Comparison of ENCODE assay signal across 23 cellular contexts in the genomic region with DNA sequence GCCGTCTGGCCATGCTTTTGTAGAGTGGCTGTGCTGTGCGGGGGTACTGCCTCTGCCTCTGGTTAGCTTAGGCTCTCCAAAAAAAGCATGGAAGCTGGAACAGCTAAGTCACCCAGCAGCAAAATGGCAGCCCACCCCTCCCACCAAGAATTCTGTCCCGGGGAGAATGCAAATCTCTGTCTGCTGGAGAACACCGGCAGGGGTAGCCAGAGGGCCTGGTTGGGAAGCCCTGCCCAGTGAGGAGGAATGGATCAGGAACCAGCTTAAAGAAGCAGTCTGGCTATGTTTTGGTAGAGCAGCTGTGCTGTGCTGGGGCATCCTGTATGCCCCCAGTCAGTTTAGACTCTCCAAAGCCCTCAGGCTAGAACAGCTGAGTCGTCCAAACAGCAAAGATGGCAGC. TPM values are rescaled to one million over a fixed set of nuclear protein-coding genes. Genes with fewer than 3 reads are reported as not detected.
DNase-seq lines count a peak whose midpoint lies in the region; ATAC-seq and TF ChIP-seq lines count a peak whose summit lies in the region.
"Had no signal": no experiment of that assay in that cellular context is flagged by ENCODE, and none has a peak within 500 bp of the region (broad histone marks: within the 10 kb centered on the region; RNA-seq: fewer than 3 reads in every experiment).

No MANE protein-coding gene starts in this region.

- H3K4me1 ChIP-seq in SJCRH30 (no peaks in the 10 kb centered on the region), foreskin keratinocyte (no peaks in the 10 kb centered on the region), osteoblast (ENCODE audit: insufficient read depth, low read length) (no peaks in the 10 kb centered on the region)

- H3K4me2 ChIP-seq in osteoblast (ENCODE audit: insufficient read depth, low read length), result no peak overlapping the region
- H3K4me2 ChIP-seq: PC-9 had no signal

- H3K36me3 ChIP-seq in H7 (replicated peaks; ENCODE audit: control insufficient read depth, insufficient read depth, low read length) (no peaks in the 10 kb centered on the region), SJCRH30 (no peaks in the 10 kb centered on the region), osteoblast (ENCODE audit: insufficient read depth, low read length) (no peaks in the 10 kb centered on the region), brain microvascular endothelial cell (replicated peaks) (no peaks in the 10 kb centered on the region)
- H3K36me3 ChIP-seq: MG63 had no signal

- H3K9me3 ChIP-seq in SJCRH30 (replicated peaks) (no peaks in the 10 kb centered on the region), osteoblast (ENCODE audit: low read depth, low read length) (no peaks in the 10 kb centered on the region)
- H3K9me3 ChIP-seq: MG63 had no signal

- no peaks in the 10 kb centered on the region for H4K20me1 ChIP-seq in osteoblast (ENCODE audit: insufficient read depth, low read length)

- H3K27ac ChIP-seq in SJCRH30, result no peak overlapping the region
- no peak overlapping the region for H3K27ac ChIP-seq in foreskin keratinocyte
- no peak overlapping the region for H3K27ac ChIP-seq in osteoblast (ENCODE audit: low read depth, low read length)
- no peak overlapping the region for H3K27ac ChIP-seq in brain microvascular endothelial cell
- H3K27ac ChIP-seq: PC-9 had no signal

- DNase-seq in H7, result peak; percentile 19
- DNase-seq in SJCRH30, result peak; percentile 11 to 35
- no peak for DNase-seq in foreskin keratinocyte
- DNase-seq in osteoblast (ENCODE audit: insufficient read length, low spot score, missing footprints), result peak; percentile 17
- DNase-seq in NCI-H2171 treated with DMSO at 0.1 percent for 48 hours (lab: John Stamatoyannopoulos, UW), result no peak
- DNase-seq in brain microvascular endothelial cell, result no peak
- DNase-seq: C1 segment of cervical spinal cord; CD4-positive, alpha-beta memory T cell; COR-L47; DMS53; GDM1; KBM-7; MG63; NCI-H1105 treated with DMSO at 0.1 percent for 48 hours; NCI-H146; NCI-H2029; NCI-H2227 treated with DMSO at 0.1 percent for 48 hours; NCI-H526 treated with DMSO at 0.1 percent for 48 hours; PC-9; Right ventricle myocardium superior; RPMI8226 had no signal

- in situ Hi-C loops in brain microvascular endothelial cell (cut with HindIII; ENCODE audit: low pct_ligation_motif_present, low sequenced_read_pairs), result no loop called here

- H2AFZ ChIP-seq in osteoblast (ENCODE audit: low read length), result no peak overlapping the region
- H2AFZ ChIP-seq: PC-9 had no signal

- no peaks in the 10 kb centered on the region for H3K27me3 ChIP-seq in H7 (ENCODE audit: control insufficient read depth, insufficient read depth, low read length)
- H3K27me3 ChIP-seq in SJCRH30, result no peaks in the 10 kb centered on the region
- no peaks in the 10 kb centered on the region for H3K27me3 ChIP-seq in foreskin keratinocyte
- H3K27me3 ChIP-seq in osteoblast (ENCODE audit: insufficient read depth, low read length), result no peaks in the 10 kb centered on the region
- no peaks in the 10 kb centered on the region for H3K27me3 ChIP-seq in brain microvascular endothelial cell (replicated peaks)
- H3K27me3 ChIP-seq: MG63 had no signal

- no peaks in the 10 kb centered on the region for H3K79me2 ChIP-seq in osteoblast (ENCODE audit: insufficient read depth, low read length)

- TF ChIP-seq CTCF in foreskin keratinocyte (conservative IDR thresholded peaks at IDR 0.05) (no peak), osteoblast (IDR thresholded peaks at IDR 0.05; ENCODE audit: extremely low read depth, low read depth, low read length) (no peak), brain microvascular endothelial cell (IDR thresholded peaks at IDR 0.05; ENCODE audit: low read depth, low read length, missing control alignments) (no peak)

- ATAC-seq in foreskin keratinocyte, result peak; percentile 16
- no peak for ATAC-seq in GM18520 (IDR thresholded peaks at IDR 0.05; ENCODE audit: unreplicated experiment)
- ATAC-seq: GM12878 had no signal

- H3K4me3 ChIP-seq in H7 (ENCODE audit: insufficient read depth, low read depth, low read length) (no peak overlapping the region), SJCRH30 (no peak overlapping the region), osteoblast (ENCODE audit: insufficient read depth, low read length) (no peak overlapping the region), brain microvascular endothelial cell (ENCODE audit: low read depth, low read length) (no peak overlapping the region)
- H3K4me3 ChIP-seq: GM12878, MG63, PC-9 had no signal

RNA-seq across cellular contexts. Expression of a gene that starts 56.2 kb away (rescaled TPM):
- 54.4 and 81.5 TPM in 2 replicates for total RNA-seq in H7 (2014; rRNA removed; shearing (Covaris generic))
- total RNA-seq in SJCRH30 (2014; rRNA removed; shearing (Covaris generic)), result 22.5 and 25.2 TPM in 2 replicates
- total RNA-seq in foreskin keratinocyte (18.6 and 20.8 TPM in 2 replicates), osteoblast (148 TPM in 2 replicates)
- 2.0 and 2.3 TPM in 2 replicates for polyA plus RNA-seq in foreskin keratinocyte
- total RNA-seq: CD4-positive, alpha-beta memory T cell had no signal
- polyA plus RNA-seq: CD4-positive, alpha-beta memory T cell had no signal

Comparison
In these comparisons a context has a peak if more than half of its experiments do, and no peak if none do; other contexts are left out.
1. DNase-seq: peak in H7 (single experiment), SJCRH30 (2 of 2) and osteoblast (single experiment); none in foreskin keratinocyte (0 of 2), NCI-H2171 treated with DMSO at 0.1 percent for 48 hours (single experiment) and brain microvascular endothelial cell (single experiment).